ENCODE assay signal across 19 cellular contexts in the genomic region with DNA sequence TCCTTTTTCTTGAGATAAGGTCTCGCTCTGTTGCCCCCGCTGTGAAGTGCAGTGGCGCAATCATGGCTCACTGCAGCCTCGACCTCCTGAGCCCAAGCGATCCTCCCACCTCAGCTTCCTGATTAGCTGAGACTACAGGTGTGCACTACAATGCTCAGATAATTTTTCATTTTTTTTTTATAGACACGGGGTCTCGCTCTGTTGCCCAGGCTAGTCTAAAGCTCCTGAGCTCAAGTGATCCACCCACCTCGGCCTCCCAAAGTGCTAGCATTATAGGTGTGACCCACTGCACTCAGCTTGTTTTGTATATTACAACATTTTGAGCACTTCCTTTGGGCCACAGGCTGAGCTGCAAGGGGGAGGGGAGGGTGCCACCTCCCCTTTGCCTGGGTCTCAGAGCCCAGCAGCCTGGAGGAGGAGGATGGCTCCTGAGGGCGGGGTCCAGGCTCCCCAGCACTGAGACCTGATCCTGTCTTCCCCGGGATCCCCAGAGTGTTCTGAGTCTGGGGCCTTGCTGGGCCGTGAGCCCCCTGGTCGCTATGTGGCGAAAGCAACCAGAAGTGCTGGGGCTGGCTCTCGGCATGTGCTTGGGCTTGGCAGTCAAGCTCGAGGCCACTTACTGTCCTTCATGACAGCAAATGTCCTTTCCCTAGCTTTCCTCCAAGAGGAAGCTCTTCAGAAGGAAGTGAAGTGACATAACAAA. TPM values are rescaled to one million over a fixed set of nuclear protein-coding genes. Genes with fewer than 3 reads are reported as not detected.
DNase-seq lines count a peak whose midpoint lies in the region; ATAC-seq, FAIRE-seq and TF ChIP-seq lines count a peak whose summit lies in the region.
"Had no signal": no experiment of that assay in that cellular context is flagged by ENCODE, and none has a peak within 500 bp of the region (broad histone marks: within the 10 kb centered on the region; RNA-seq: fewer than 3 reads in every experiment).

No MANE protein-coding gene starts in this region.

- H2BK15ac ChIP-seq in neuronal stem cell (ENCODE audit: low read length), result no peak overlapping the region

- H3K36me3 Mint-ChIP-seq in osteocyte (ENCODE audit: unreplicated experiment), result peaks cover 24% of the 10 kb centered on the region

- no peak overlapping the region for H3K4me3 ChIP-seq in H7 (ENCODE audit: insufficient read depth, low read depth, low read length)
- H3K4me3 ChIP-seq in K562, result no peak overlapping the region
- H3K4me3 ChIP-seq in neuronal stem cell (ENCODE audit: low read length in 2 of 2), result no peak overlapping the region
- H3K4me3 ChIP-seq: cardiac muscle cell, SJCRH30 had no signal

- H2BK5ac ChIP-seq in neuronal stem cell (ENCODE audit: low read length), result no peak overlapping the region

- H4K20me1 ChIP-seq in K562 (replicated peaks; ENCODE audit: control insufficient read depth, insufficient read depth, low read length), result no peaks in the 10 kb centered on the region

- no peaks in the 10 kb centered on the region for H3K27me3 Mint-ChIP-seq in osteocyte (ENCODE audit: unreplicated experiment)

- H3K4me1 Mint-ChIP-seq in osteocyte (ENCODE audit: unreplicated experiment), result no peaks in the 10 kb centered on the region

- H3K4ac ChIP-seq in neuronal stem cell (ENCODE audit: low read length), result no peak overlapping the region

- H2AK5ac ChIP-seq in neuronal stem cell (ENCODE audit: low read depth, low read length), result no peak overlapping the region

- H3K27ac ChIP-seq in K562 (ENCODE audit: extremely low read depth, low read depth, low read length), result no peak overlapping the region
- no peak overlapping the region for H3K27ac ChIP-seq in neuronal stem cell (replicated peaks; ENCODE audit: low read length)
- H3K27ac ChIP-seq: cardiac muscle cell, SJCRH30 had no signal

- CTCF ChIA-PET in K562 (lab: Yijun Ruan, JAX; ENCODE audit: low intra/inter-chr PET ratio), result no interaction called here

- DNase-seq in H7 (peak; percentile 46), NOMO-1 (lab: John Stamatoyannopoulos, UW; ENCODE audit: unreplicated experiment in 2 of 2) (peak; percentile 42 to 48), K562 (ENCODE audit: extremely low read depth in 1 of 4, low spot score in 3 of 4) (no peak), neuronal stem cell (ENCODE audit: low spot score) (no peak), hypothalamus (lab: John Stamatoyannopoulos, UW) (no peak), OCI-M1 (lab: John Stamatoyannopoulos, UW) (no peak), osteocyte (ENCODE audit: extremely low spot score, unreplicated experiment) (no peak)
- DNase-seq: activated effector memory CD4-positive, alpha-beta T cell treated with anti-CD3 and anti-CD28 coated beads, Interleukin-2, amount 50 U/mL, for 16 hours; Calu3; left colon; NCI-H146; NCI-H226; SJCRH30; stimulated activated CD4-positive, alpha-beta T cell treated with anti-CD3 and anti-CD28 coated beads, Interleukin-4, amount 100 ng/mL, for 24 hours; T-helper 9 cell had no signal

- no TSS peak for BruUV-seq in K562 (replicated peaks; lab: Mats Ljungman, UMichigan)

- POLR2A ChIA-PET in K562 (lab: Yijun Ruan, JAX), result no interaction called here

- H2AFZ ChIP-seq in K562 (ENCODE audit: low read depth, low read length), result no peak overlapping the region
- no peak overlapping the region for H2AFZ ChIP-seq in neuronal stem cell (ENCODE audit: low read length)

- TF ChIP-seq RAD21 in K562 (CRISPR knock-in tag; conservative IDR thresholded peaks at IDR 0.05 in 1 of 2, IDR thresholded peaks at IDR 0.05 in 1 of 2), result no peak

- WGBS in K562 (ENCODE audit: insufficient coverage, low coverage, missing lambda C conversion rate), result 86% methylated on average over 11 of the region's 15 CpGs
- WGBS in neuronal stem cell (ENCODE audit: extremely low coverage in 2 of 2, insufficient read length in 2 of 2, insufficient replicate concordance in 1 of 2), 2 donors, result no CpG with 5 or more reads among the region's 15 CpGs

- TF ChIP-seq EP300 in K562 (IDR thresholded peaks at IDR 0.05; ENCODE audit: low read length), result no peak

- no peak overlapping the region for H4K91ac ChIP-seq in neuronal stem cell (ENCODE audit: low read depth, low read length, poor library complexity)

- peaks cover 3% of the 10 kb centered on the region for H3K9me1 ChIP-seq in K562 (ENCODE audit: control insufficient read depth, insufficient read depth, low read length)

- H2BK120ac ChIP-seq in neuronal stem cell (ENCODE audit: low read depth, low read length), result no peak overlapping the region

- H3K27me3 ChIP-seq in H7 (ENCODE audit: control insufficient read depth, insufficient read depth, low read length) (no peaks in the 10 kb centered on the region), K562 (ENCODE audit: control insufficient read depth in 2 of 2, insufficient read depth in 2 of 2, low read length in 2 of 2) (no peaks in the 10 kb centered on the region), neuronal stem cell (ENCODE audit: control insufficient read depth in 3 of 3, insufficient read depth in 3 of 3, low read depth in 1 of 3, low read length in 3 of 3) (no peaks in the 10 kb centered on the region)
- H3K27me3 ChIP-seq: cardiac muscle cell, esophagus muscularis mucosa, SJCRH30 had no signal

- TF ChIP-seq POLR2A in K562 (conservative IDR thresholded peaks at IDR 0.05), result no peak

- ATAC-seq in K562 (no peak), HG02840 (IDR thresholded peaks at IDR 0.05; ENCODE audit: low FRiP score, unreplicated experiment) (no peak)
- ATAC-seq: HCT116, left colon had no signal

- no peaks in the 10 kb centered on the region for H3K9me3 ChIP-seq in K562 (replicated peaks; ENCODE audit: control insufficient read depth, insufficient read depth, low read depth, low read length)
- no peaks in the 10 kb centered on the region for H3K9me3 ChIP-seq in neuronal stem cell (replicated peaks in 1 of 2; ENCODE audit: control insufficient read depth in 2 of 2, insufficient read depth in 1 of 2, low read depth in 1 of 2, low read length in 2 of 2)
- H3K9me3 ChIP-seq: esophagus muscularis mucosa, SJCRH30 had no signal

- H3K9ac ChIP-seq in K562 (ENCODE audit: insufficient read depth in 1 of 2, low read depth in 2 of 2, low read length in 2 of 2), result peak overlapping the region in 1 of 2 experiments; percentile 35; a peak in 1 of 4 replicates
- no peak overlapping the region for H3K9ac ChIP-seq in neuronal stem cell (ENCODE audit: low read depth, low read length, poor library complexity)

- no peaks in the 10 kb centered on the region for H3K79me2 ChIP-seq in K562 (ENCODE audit: control insufficient read depth, insufficient read depth, low read length)

- no peak overlapping the region for H3K27ac Mint-ChIP-seq in osteocyte (ENCODE audit: unreplicated experiment)

- H2BK12ac ChIP-seq in neuronal stem cell (ENCODE audit: low read length), result no peak overlapping the region

- no peak overlapping the region for H3K18ac ChIP-seq in neuronal stem cell (ENCODE audit: low read length)

- H3K14ac ChIP-seq in neuronal stem cell (ENCODE audit: low read length), result no peak overlapping the region

- no peak overlapping the region for H3K4me3 Mint-ChIP-seq in osteocyte (ENCODE audit: unreplicated experiment)

- peaks cover 7% of the 10 kb centered on the region for H3K79me1 ChIP-seq in neuronal stem cell (ENCODE audit: low read depth, low read length)

- no peak for FAIRE-seq in K562 (lab: Jason Lieb, UNC)

- in situ Hi-C loops in K562 (cut with MboI), result no loop called here

- H3K36me3 ChIP-seq in H7 (replicated peaks; ENCODE audit: control insufficient read depth, insufficient read depth, low read length) (peaks cover 4% of the 10 kb centered on the region), K562 (ENCODE audit: control insufficient read depth, insufficient read depth, low read length) (peaks cover 65% of the 10 kb centered on the region), neuronal stem cell (replicated peaks in 1 of 2; ENCODE audit: control insufficient read depth in 2 of 2, insufficient read depth in 2 of 2, low read length in 2 of 2) (peaks cover 28 to 63% of the 10 kb centered on the region in 2 donors)

- peak overlapping the region; percentile 65 for H3K23ac ChIP-seq in neuronal stem cell (ENCODE audit: low read depth, low read length, poor library complexity)

- H4K8ac ChIP-seq in neuronal stem cell (ENCODE audit: low read depth, low read length), result no peak overlapping the region

- H3K9me3 Mint-ChIP-seq in osteocyte (ENCODE audit: unreplicated experiment), result no peaks in the 10 kb centered on the region

- intact Hi-C loops in K562 (cut with micrococcal nuclease), result no loop called here

- H3K4me1 ChIP-seq in K562 (replicated peaks in 1 of 2; ENCODE audit: control insufficient read depth in 2 of 2, insufficient read depth in 2 of 2, low read length in 2 of 2) (peaks cover 0 to 21% of the 10 kb centered on the region in 2 experiments; a peak in 2 of 5 replicates), neuronal stem cell (ENCODE audit: control insufficient read depth in 2 of 2, insufficient read depth in 1 of 2, low read depth in 1 of 2, low read length in 2 of 2) (peaks cover 0 to 2% of the 10 kb centered on the region in 2 donors)
- H3K4me1 ChIP-seq: esophagus muscularis mucosa had no signal

- TF ChIP-seq CTCF in K562 (IDR thresholded peaks at IDR 0.05 in 2 of 3, conservative IDR thresholded peaks at IDR 0.05 in 1 of 3; ENCODE audit: insufficient read depth in 2 of 3, low read depth in 1 of 3, low read length in 3 of 3), result no peak
- no peak for TF ChIP-seq CTCF in osteocyte (IDR thresholded peaks at IDR 0.05)

- no peak overlapping the region for H3K4me2 ChIP-seq in K562 (ENCODE audit: insufficient read depth, low read length)
- H3K4me2 ChIP-seq in neuronal stem cell (ENCODE audit: insufficient read depth, low read length, poor library complexity, severe bottlenecking), result no peak overlapping the region

RNA-seq across cellular contexts. Expression of a gene that starts 8.1 kb away (rescaled TPM):
- 65.0 and 67.2 TPM in 2 replicates for total RNA-seq in H7 (2014; rRNA removed; shearing (Covaris generic))
- 71.6 and 183 TPM in 2 replicates for total RNA-seq in K562 (2011; cell fraction: chromatin; rRNA removed; ENCODE audit: low replicate concordance)
- total RNA-seq in K562 (2011; cell fraction: nucleolus; rRNA removed), result 99.4 and 127 TPM in 2 replicates
- total RNA-seq in K562 (2011; cell fraction: nucleoplasm; rRNA removed), result 79.5 and 80.2 TPM in 2 replicates
- 147 and 173 TPM in 2 replicates for total RNA-seq in K562 (2014; rRNA removed)
- 29.4 and 33.0 TPM in 2 replicates for total RNA-seq in K562 (2014; rRNA removed; fragmentation: Illumina TruSeq; extraction: Trizol)
- total RNA-seq in K562 (2015; rRNA removed; fragmentation: Illumina TruSeq; extraction: Trizol), result 58.6 and 63.2 TPM in 2 replicates
- total RNA-seq in K562 (2021), result 71.5 and 80.6 TPM in 2 replicates
- 74.0 and 87.6 TPM in 2 replicates for polyA plus RNA-seq in K562 (2011; rRNA removed)
- 119 and 177 TPM in 2 replicates for polyA plus RNA-seq in K562 (2011; cell fraction: cytosol; rRNA removed)
- 132 and 207 TPM in 2 replicates for polyA plus RNA-seq in K562 (2011; cell fraction: nucleus; rRNA removed)
- polyA plus RNA-seq in K562 (2012), result 63.5 and 81.5 TPM in 2 replicates
- 42.3 and 88.3 TPM in 2 replicates for polyA plus RNA-seq in K562 (2014; fragmentation: Illumina TruSeq; extraction: Trizol)
- 10 to 100 TPM; 39.3 to 60.1 TPM for polyA plus RNA-seq in K562 (2014; fragmentation: Nextera tagmentation; extraction: Ambion mirVana)
- 136 and 173 TPM in 2 replicates for polyA plus RNA-seq in K562 (2014; rRNA removed)
- 27.9 and 38.8 TPM in 2 replicates for polyA minus RNA-seq in K562 (2011; rRNA and poly(A)+ RNA removed)
- polyA minus RNA-seq in K562 (2011; cell fraction: cytosol; rRNA and poly(A)+ RNA removed), result 32.6 and 34.2 TPM in 2 replicates
- 29.4 and 31.1 TPM in 2 replicates for polyA minus RNA-seq in K562 (2011; cell fraction: nucleus; rRNA and poly(A)+ RNA removed)
- polyA plus RNA-seq in neuronal stem cell (2013, experiment 1 of 2), result 52.9 TPM
- polyA plus RNA-seq in neuronal stem cell (2013, experiment 2 of 2), result 52.2 TPM
- 78.7 and 82.8 TPM in 2 replicates for total RNA-seq in osteocyte

RNA-seq across cellular contexts. Expression of a gene that starts 33.5 kb away (rescaled TPM):
- total RNA-seq in H7 (2014; rRNA removed; shearing (Covaris generic)), result 390 and 607 TPM in 2 replicates
- 5.7 and 13.6 TPM in 2 replicates for total RNA-seq in K562 (2011; cell fraction: chromatin; rRNA removed; ENCODE audit: low replicate concordance)
- 8.2 and 8.3 TPM in 2 replicates for total RNA-seq in K562 (2011; cell fraction: nucleolus; rRNA removed)
- 5.5 and 7.5 TPM in 2 replicates for total RNA-seq in K562 (2011; cell fraction: nucleoplasm; rRNA removed)
- total RNA-seq in K562 (2014; rRNA removed) (12.5 and 15.5 TPM in 2 replicates), K562 (2014; rRNA removed; fragmentation: Illumina TruSeq; extraction: Trizol) (2.1 and 3.2 TPM in 2 replicates), K562 (2015; rRNA removed; fragmentation: Illumina TruSeq; extraction: Trizol) (6.4 and 8.1 TPM in 2 replicates), K562 (2021) (12.0 and 13.5 TPM in 2 replicates), osteocyte (84.9 and 95.8 TPM in 2 replicates)
- polyA plus RNA-seq in K562 (2011; rRNA removed) (3.2 and 10.4 TPM in 2 replicates), K562 (2014; fragmentation: Illumina TruSeq; extraction: Trizol) (5.0 and 10.0 TPM in 2 replicates), K562 (2014; fragmentation: Nextera tagmentation; extraction: Ambion mirVana) (under 1 TPM; 0.18 to 0.53 TPM), K562 (2014; rRNA removed) (6.8 and 8.3 TPM in 2 replicates)
- polyA plus RNA-seq in K562 (2011; cell fraction: cytosol; rRNA removed), result 8.5 and 8.8 TPM in 2 replicates
- 10.4 and 12.3 TPM in 2 replicates for polyA plus RNA-seq in K562 (2011; cell fraction: nucleus; rRNA removed)
- 7.7 and 19.6 TPM in 2 replicates for polyA plus RNA-seq in K562 (2012)
- polyA minus RNA-seq in K562 (2011; rRNA and poly(A)+ RNA removed), result 3.5 and 4.5 TPM in 2 replicates
- 7.4 and 12.0 TPM in 2 replicates for polyA minus RNA-seq in K562 (2011; cell fraction: cytosol; rRNA and poly(A)+ RNA removed)
- 2.4 and 2.6 TPM in 2 replicates for polyA minus RNA-seq in K562 (2011; cell fraction: nucleus; rRNA and poly(A)+ RNA removed)
- polyA plus RNA-seq in neuronal stem cell (2013, experiment 1 of 2), result 121 TPM
- 119 TPM for polyA plus RNA-seq in neuronal stem cell (2013, experiment 2 of 2)

RNA-seq across cellular contexts. Expression of a gene that starts 38.0 kb away (rescaled TPM):
- total RNA-seq in H7 (2014; rRNA removed; shearing (Covaris generic)), result 5.6 and 6.5 TPM in 2 replicates
- 70.1 and 162 TPM in 2 replicates for total RNA-seq in K562 (2011; cell fraction: chromatin; rRNA removed; ENCODE audit: low replicate concordance)
- 54.5 and 55.7 TPM in 2 replicates for total RNA-seq in K562 (2011; cell fraction: nucleolus; rRNA removed)
- 90.5 and 111 TPM in 2 replicates for total RNA-seq in K562 (2011; cell fraction: nucleoplasm; rRNA removed)
- total RNA-seq in K562 (2014; rRNA removed) (3.1 and 3.3 TPM in 2 replicates), K562 (2014; rRNA removed; fragmentation: Illumina TruSeq; extraction: Trizol) (0.67 and 0.87 TPM in 2 replicates), K562 (2015; rRNA removed; fragmentation: Illumina TruSeq; extraction: Trizol) (2.0 and 2.1 TPM in 2 replicates), K562 (2021) (3.4 and 3.5 TPM in 2 replicates), osteocyte (6.5 and 6.9 TPM in 2 replicates)
- polyA plus RNA-seq in K562 (2011; rRNA removed) (3.5 and 4.2 TPM in 2 replicates), K562 (2014; fragmentation: Illumina TruSeq; extraction: Trizol) (1.5 and 2.7 TPM in 2 replicates), K562 (2014; fragmentation: Nextera tagmentation; extraction: Ambion mirVana) (under 1 TPM in 1 of 2 experiments, not detected in 1; 0.14 TPM), K562 (2014; rRNA removed) (4.7 and 5.3 TPM in 2 replicates)
- 5.6 and 6.1 TPM in 2 replicates for polyA plus RNA-seq in K562 (2011; cell fraction: cytosol; rRNA removed)
- polyA plus RNA-seq in K562 (2011; cell fraction: nucleus; rRNA removed), result 27.9 and 42.6 TPM in 2 replicates
- polyA plus RNA-seq in K562 (2012), result 3.6 and 4.6 TPM in 2 replicates
- polyA minus RNA-seq in K562 (2011; rRNA and poly(A)+ RNA removed), result 6.4 and 10.6 TPM in 2 replicates
- 1.6 and 2.7 TPM in 2 replicates for polyA minus RNA-seq in K562 (2011; cell fraction: cytosol; rRNA and poly(A)+ RNA removed)
- 6.1 and 6.7 TPM in 2 replicates for polyA minus RNA-seq in K562 (2011; cell fraction: nucleus; rRNA and poly(A)+ RNA removed)
- polyA plus RNA-seq in neuronal stem cell (2013, experiment 1 of 2), result 2.1 TPM
- 2.1 TPM for polyA plus RNA-seq in neuronal stem cell (2013, experiment 2 of 2)

Comparison
In these comparisons a context has a peak if more than half of its experiments do, and no peak if none do; other contexts are left out.
1. DNase-seq: peak in H7 (single experiment) and NOMO-1 (2 of 2); none in K562 (0 of 4), neuronal stem cell (single experiment), hypothalamus (0 of 51), OCI-M1 (single experiment) and osteocyte (single experiment).